26 cellular contexts compared by ENCODE assay signal in genomic region chr16:67271446-67271845, GRCh38. TPM values are rescaled to one million over a fixed set of nuclear protein-coding genes. Genes with fewer than 3 reads are reported as not detected.
DNase-seq lines count a peak whose midpoint lies in the region; ATAC-seq and TF ChIP-seq lines count a peak whose summit lies in the region.
"Had no signal": no experiment of that assay in that cellular context is flagged by ENCODE, and none has a peak within 500 bp of the region (broad histone marks: within the 10 kb centered on the region; RNA-seq: fewer than 3 reads in every experiment).

No MANE protein-coding gene starts in this region.

- CTCF ChIA-PET in Calu3 (lab: Charles Lee) = interaction anchor here (2.8 kb wide), 1 partner anchor 11 kb away, joined by 7 read pairs; no protein-coding TSS in a partner anchor

- no peaks in the 10 kb centered on the region for H3K9me3 ChIP-seq in osteoblast (ENCODE audit: low read depth, low read length)
- no peaks in the 10 kb centered on the region for H3K9me3 ChIP-seq in upper lobe of right lung
- H3K9me3 ChIP-seq: Caco-2, MG63, SK-N-SH had no signal

- H4K20me1 ChIP-seq in osteoblast (ENCODE audit: insufficient read depth, low read length) = no peaks in the 10 kb centered on the region

- H3K79me2 ChIP-seq in osteoblast (ENCODE audit: insufficient read depth, low read length) = peaks cover 11% of the 10 kb centered on the region

- no peaks in the 10 kb centered on the region for H3K9me3 Mint-ChIP-seq in stimulated activated naive CD8-positive, alpha-beta T cell treated with anti-CD3 and anti-CD28 coated beads, Interleukin-15, amount 100 ng/mL, for 72 hours
- H3K9me3 Mint-ChIP-seq in chondrocyte (ENCODE audit: low read depth) = no peaks in the 10 kb centered on the region
- no peaks in the 10 kb centered on the region for H3K9me3 Mint-ChIP-seq in Calu3 (ENCODE audit: low read depth, unreplicated experiment)
- H3K9me3 Mint-ChIP-seq: CD8-positive, alpha-beta T cell had no signal

- no peak for DNase-seq in stimulated activated naive CD8-positive, alpha-beta T cell treated with anti-CD3 and anti-CD28 coated beads, Interleukin-15, amount 100 ng/mL, for 72 hours
- DNase-seq in stimulated activated naive CD8-positive, alpha-beta T cell treated with anti-CD3 and anti-CD28 coated beads, Interleukin-15, Interleukin-2, amounts not matched to agents 100 U/mL and 50 U/mL, for 24 hours = no peak
- DNase-seq in chondrocyte (ENCODE audit: low spot score) (peak; percentile 38), osteoblast (ENCODE audit: insufficient read length, low spot score, missing footprints) (peak; percentile 48), upper lobe of right lung (no peak), Calu3 (no peak)
- DNase-seq: Caco-2; CD8-positive, alpha-beta T cell; DMS 273 treated with DMSO at 0.1 percent for 48 hours; DMS79; EL; GF-D8; KG1; MG63; NCI-H2029; NCI-H446 treated with DMSO at 0.1 percent for 48 hours; NCI-H526; NCI-H82; SK-N-SH; SW 1271 had no signal

- TF ChIP-seq CTCF in chondrocyte (IDR thresholded peaks at IDR 0.05) (no peak), osteoblast (IDR thresholded peaks at IDR 0.05; ENCODE audit: extremely low read depth, low read depth, low read length) (no peak), upper lobe of right lung (IDR thresholded peaks at IDR 0.05) (no peak), Calu3 (IDR thresholded peaks at IDR 0.05; ENCODE audit: unreplicated experiment) (no peak)

- no peak overlapping the region for H3K4me3 Mint-ChIP-seq in stimulated activated naive CD8-positive, alpha-beta T cell treated with anti-CD3 and anti-CD28 coated beads, Interleukin-15, amount 100 ng/mL, for 72 hours
- no peak overlapping the region for H3K4me3 Mint-ChIP-seq in chondrocyte (ENCODE audit: unreplicated experiment)
- H3K4me3 Mint-ChIP-seq in Calu3 (ENCODE audit: low read depth, unreplicated experiment) = no peak overlapping the region
- H3K4me3 Mint-ChIP-seq: CD8-positive, alpha-beta T cell had no signal

- H3K4me3 ChIP-seq in osteoblast (ENCODE audit: insufficient read depth, low read length) (no peak overlapping the region), upper lobe of right lung (no peak overlapping the region)
- H3K4me3 ChIP-seq: MG63 had no signal

- no peaks in the 10 kb centered on the region for H3K36me3 Mint-ChIP-seq in chondrocyte (ENCODE audit: low read depth)
- H3K36me3 Mint-ChIP-seq in Calu3 (ENCODE audit: insufficient read depth, unreplicated experiment) = peaks cover 13% of the 10 kb centered on the region

- peak; percentile 35 for ATAC-seq in stimulated activated naive CD8-positive, alpha-beta T cell treated with anti-CD3 and anti-CD28 coated beads, Interleukin-15, amount 100 ng/mL, for 72 hours
- ATAC-seq in stimulated activated naive CD8-positive, alpha-beta T cell treated with anti-CD3 and anti-CD28 coated beads, Interleukin-15, Interleukin-2, amounts not matched to agents 100 U/mL and 50 U/mL, for 24 hours = no peak
- ATAC-seq in upper lobe of right lung = peak; percentile 6
- ATAC-seq in GM18502 (IDR thresholded peaks at IDR 0.05; ENCODE audit: poor library complexity, unreplicated experiment) = no peak
- ATAC-seq in HG02973 (IDR thresholded peaks at IDR 0.05; ENCODE audit: unreplicated experiment) = no peak
- ATAC-seq: CD8-positive, alpha-beta T cell; HCT116 had no signal

- H3K36me3 ChIP-seq in osteoblast (ENCODE audit: insufficient read depth, low read length) (peaks cover 20% of the 10 kb centered on the region), upper lobe of right lung (peaks cover 5% of the 10 kb centered on the region)

- H3K27ac Mint-ChIP-seq in stimulated activated naive CD8-positive, alpha-beta T cell treated with anti-CD3 and anti-CD28 coated beads, Interleukin-15, amount 100 ng/mL, for 72 hours = peak overlapping the region in 1 of 2 donors; percentile 81
- H3K27ac Mint-ChIP-seq in chondrocyte (ENCODE audit: unreplicated experiment) = no peak overlapping the region
- H3K27ac Mint-ChIP-seq in Calu3 (ENCODE audit: unreplicated experiment) = no peak overlapping the region
- H3K27ac Mint-ChIP-seq: CD8-positive, alpha-beta T cell had no signal

- no peak overlapping the region for H3K4me2 ChIP-seq in osteoblast (ENCODE audit: insufficient read depth, low read length)
- H3K4me2 ChIP-seq: SK-N-SH had no signal

- H3K27me3 Mint-ChIP-seq in stimulated activated naive CD8-positive, alpha-beta T cell treated with anti-CD3 and anti-CD28 coated beads, Interleukin-15, amount 100 ng/mL, for 72 hours = no peaks in the 10 kb centered on the region
- H3K27me3 Mint-ChIP-seq in chondrocyte (ENCODE audit: low read depth) (no peaks in the 10 kb centered on the region), Calu3 (ENCODE audit: unreplicated experiment) (no peaks in the 10 kb centered on the region)

- no peak overlapping the region for H3K27ac ChIP-seq in osteoblast (ENCODE audit: low read depth, low read length)
- H3K27ac ChIP-seq in upper lobe of right lung = no peak overlapping the region
- H3K27ac ChIP-seq: C4-2B had no signal

- H2AFZ ChIP-seq in osteoblast (ENCODE audit: low read length) = no peak overlapping the region

- intact Hi-C loops in upper lobe of right lung (cut with DNase I) (loop anchor here (10.0 kb wide), 1 partner anchor 123 kb away; the partner anchor contains the start of gene TPPP3), Calu3 (cut with micrococcal nuclease; ENCODE audit: unreplicated experiment) (no loop called here)

- BruUV-seq in Calu3 (replicated peaks; lab: Mats Ljungman, UMichigan) = no TSS peak

- H3K4me1 ChIP-seq in osteoblast (ENCODE audit: insufficient read depth, low read length) (peaks cover 36% of the 10 kb centered on the region), upper lobe of right lung (no peaks in the 10 kb centered on the region)

- no peaks in the 10 kb centered on the region for H3K27me3 ChIP-seq in osteoblast (ENCODE audit: insufficient read depth, low read length)
- no peaks in the 10 kb centered on the region for H3K27me3 ChIP-seq in upper lobe of right lung
- H3K27me3 ChIP-seq: MG63 had no signal

- peaks cover 12% of the 10 kb centered on the region for H3K4me1 Mint-ChIP-seq in stimulated activated naive CD8-positive, alpha-beta T cell treated with anti-CD3 and anti-CD28 coated beads, Interleukin-15, amount 100 ng/mL, for 72 hours
- H3K4me1 Mint-ChIP-seq in chondrocyte (ENCODE audit: low read depth) (peaks cover 9% of the 10 kb centered on the region), Calu3 (ENCODE audit: low read depth, unreplicated experiment) (peaks cover 15% of the 10 kb centered on the region)

RNA-seq across cellular contexts. Expression of gene PLEKHG4, which starts 7.9 kb away (rescaled TPM):
- total RNA-seq in chondrocyte (17.5 to 22.4 TPM (median 18.9 TPM) in 3 replicates), osteoblast (31.8 and 41.6 TPM in 2 replicates), upper lobe of right lung (16.2 TPM), Calu3 (2022) (5.5 and 9.2 TPM in 2 replicates)

RNA-seq across cellular contexts. Expression of gene SLC9A5, which starts 22.7 kb away (rescaled TPM):
- total RNA-seq in chondrocyte = 3.0 to 5.6 TPM (median 3.4 TPM) in 3 replicates
- total RNA-seq in osteoblast = 2.9 and 3.6 TPM in 2 replicates
- 2.4 TPM for total RNA-seq in upper lobe of right lung
- total RNA-seq in Calu3 (2022) = 2.4 and 4.4 TPM in 2 replicates

RNA-seq across cellular contexts. Expression of gene FHOD1, which starts 24.2 kb away (rescaled TPM):
- total RNA-seq in chondrocyte (32.9 to 50.1 TPM (median 35.6 TPM) in 3 replicates), osteoblast (27.4 and 28.2 TPM in 2 replicates), upper lobe of right lung (94.9 TPM), Calu3 (2022) (37.2 and 37.9 TPM in 2 replicates)

RNA-seq across cellular contexts. Expression of gene TMEM208, which starts 44.5 kb away (rescaled TPM):
- 41.7 to 55.7 TPM (median 43.2 TPM) in 3 replicates for total RNA-seq in chondrocyte
- total RNA-seq in osteoblast = 22.4 and 25.3 TPM in 2 replicates
- total RNA-seq in upper lobe of right lung = 39.3 TPM
- 53.5 and 69.2 TPM in 2 replicates for total RNA-seq in Calu3 (2022)

RNA-seq across cellular contexts. Expression of gene KCTD19, which starts 55.1 kb away (rescaled TPM):
- not detected in 3 replicates for total RNA-seq in chondrocyte
- total RNA-seq in osteoblast = not detected in 2 replicates
- total RNA-seq in upper lobe of right lung = 1.4 TPM
- 3.8 and 5.6 TPM in 2 replicates for total RNA-seq in Calu3 (2022)
- total RNA-seq: Caco-2; CD8-positive, alpha-beta T cell; H4; HT1080 had no signal

Comparison
In these comparisons a context has a peak if more than half of its experiments do, and no peak if none do; other contexts are left out.
1. ATAC-seq: peak in stimulated activated naive CD8-positive, alpha-beta T cell treated with anti-CD3 and anti-CD28 coated beads, Interleukin-15, amount 100 ng/mL, for 72 hours (single experiment) and upper lobe of right lung (single experiment); none in stimulated activated naive CD8-positive, alpha-beta T cell treated with anti-CD3 and anti-CD28 coated beads, Interleukin-15, Interleukin-2, amounts not matched to agents 100 U/mL and 50 U/mL, for 24 hours (single experiment), GM18502 (single experiment) and HG02973 (single experiment).
2. DNase-seq: peak in chondrocyte (single experiment) and osteoblast (single experiment); none in stimulated activated naive CD8-positive, alpha-beta T cell treated with anti-CD3 and anti-CD28 coated beads, Interleukin-15, amount 100 ng/mL, for 72 hours (0 of 2), stimulated activated naive CD8-positive, alpha-beta T cell treated with anti-CD3 and anti-CD28 coated beads, Interleukin-15, Interleukin-2, amounts not matched to agents 100 U/mL and 50 U/mL, for 24 hours (single experiment), upper lobe of right lung (single experiment) and Calu3 (single experiment).